Comparison of ENCODE assay signal across 10 cellular contexts in genomic region chr6:166306378-166307081, GRCh38.
DNase-seq lines count a peak whose midpoint lies in the region; ATAC-seq and TF ChIP-seq lines count a peak whose summit lies in the region.
"Had no signal": no experiment of that assay in that cellular context is flagged by ENCODE, and none has a peak within 500 bp of the region (broad histone marks: within the 10 kb centered on the region; RNA-seq: fewer than 3 reads in every experiment).

No MANE protein-coding gene starts in this region.

- no peak overlapping the region for H3K27ac ChIP-seq in effector memory CD4-positive, alpha-beta T cell (ENCODE audit: insufficient read depth, low read length, poor library complexity, severe bottlenecking)
- H3K27ac ChIP-seq: neutrophil had no signal

- H3K4me1 ChIP-seq in effector memory CD4-positive, alpha-beta T cell (ENCODE audit: control insufficient read depth, insufficient read depth, low read length, poor library complexity, severe bottlenecking), result peaks cover 13% of the 10 kb centered on the region

- peaks cover 20% of the 10 kb centered on the region for H3K27me3 ChIP-seq in effector memory CD4-positive, alpha-beta T cell (replicated peaks; ENCODE audit: control insufficient read depth, insufficient read depth, low read length, poor library complexity, severe bottlenecking)

- no peak for TF ChIP-seq POLR2A in NB4 (IDR thresholded peaks at IDR 0.05; ENCODE audit: extremely low read depth, insufficient read length)

- H3K4me3 ChIP-seq in NB4 (ENCODE audit: low read depth, low read length), result no peak overlapping the region
- peak overlapping the region; percentile 25 for H3K4me3 ChIP-seq in effector memory CD4-positive, alpha-beta T cell (ENCODE audit: insufficient read depth, low read depth, low read length, poor library complexity, severe bottlenecking)

- H3K36me3 ChIP-seq in effector memory CD4-positive, alpha-beta T cell (ENCODE audit: control insufficient read depth, insufficient read depth, low read length), result no peaks in the 10 kb centered on the region
- H3K36me3 ChIP-seq: neutrophil had no signal

- TF ChIP-seq CTCF in NB4 (IDR thresholded peaks at IDR 0.05; ENCODE audit: low read depth, low read length), result no peak

- DNase-seq in DMS53 treated with DMSO at 0.1 percent for 48 hours (lab: John Stamatoyannopoulos, UW; ENCODE audit: unreplicated experiment) (peak; percentile 34), NB4 (ENCODE audit: low read depth) (peak; percentile 35), retina (peak; percentile 36)
- DNase-seq in effector memory CD4-positive, alpha-beta T cell, result no peak
- DNase-seq: activated CD8-positive, alpha-beta memory T cell treated with anti-CD3 and anti-CD28 coated beads, Interleukin-2, amount 50 U/mL, for 48 hours; dermis blood vessel endothelial cell had no signal

- no peaks in the 10 kb centered on the region for H3K9me3 ChIP-seq in effector memory CD4-positive, alpha-beta T cell (ENCODE audit: control insufficient read depth, low read length)
- H3K9me3 ChIP-seq: neutrophil had no signal

- ATAC-seq in GM21723 (IDR thresholded peaks at IDR 0.05; ENCODE audit: unreplicated experiment) (no peak), GM21786 (IDR thresholded peaks at IDR 0.05; ENCODE audit: unreplicated experiment) (no peak), HG02571 (IDR thresholded peaks at IDR 0.05; ENCODE audit: unreplicated experiment) (no peak)

Comparison
In these comparisons a context has a peak if more than half of its experiments do, and no peak if none do; other contexts are left out.
1. DNase-seq: peak in DMS53 treated with DMSO at 0.1 percent for 48 hours (single experiment), NB4 (single experiment) and retina (single experiment); none in effector memory CD4-positive, alpha-beta T cell (0 of 3).